ENCODE assay signal across 16 cellular contexts in genomic region chr13:106477303-106477702, GRCh38. TPM values are rescaled to one million over a fixed set of nuclear protein-coding genes. Genes with fewer than 3 reads are reported as not detected.
A peak's percentile ranks its signal among the peaks of the same experiment; 100 is the strongest.
DNase-seq lines count a peak whose midpoint lies in the region; ATAC-seq and TF ChIP-seq lines count a peak whose summit lies in the region.
"Had no signal": no experiment of that assay in that cellular context is flagged by ENCODE, and none has a peak within 500 bp of the region (broad histone marks: within the 10 kb centered on the region; RNA-seq: fewer than 3 reads in every experiment).

No MANE protein-coding gene starts in this region.

- TF ChIP-seq POLR2A in transverse colon (IDR thresholded peaks at IDR 0.05), result no peak

- H3K9me3 ChIP-seq in colonic mucosa (no peaks in the 10 kb centered on the region), transverse colon (no peaks in the 10 kb centered on the region)

- H3K9ac ChIP-seq in colonic mucosa (ENCODE audit: low read depth in 2 of 2, low read length in 2 of 2), result no peak overlapping the region
- H3K9ac ChIP-seq: BLaER1 had no signal

- TF ChIP-seq CTCF in colonic mucosa (IDR thresholded peaks at IDR 0.05) (no peak), transverse colon (IDR thresholded peaks at IDR 0.05) (no peak)

- no peaks in the 10 kb centered on the region for H3K36me3 ChIP-seq in colonic mucosa
- H3K36me3 ChIP-seq in transverse colon, result no peaks in the 10 kb centered on the region
- H3K36me3 ChIP-seq: BLaER1 had no signal

- no peak overlapping the region for H3K4me3 ChIP-seq in colonic mucosa
- no peak overlapping the region for H3K4me3 ChIP-seq in transverse colon
- H3K4me3 ChIP-seq: BLaER1 had no signal

- WGBS in transverse colon (ENCODE audit: low coverage in 1 of 2), 2 donors, result 52 to 67% methylated on average over 5 of the region's 5 CpGs

- H3K4me1 ChIP-seq in colonic mucosa (no peaks in the 10 kb centered on the region), transverse colon (peaks cover 4 to 31% (median 16%) of the 10 kb centered on the region in 4 donors)

- in situ Hi-C loops in transverse colon (cut with MboI; ENCODE audit: low pct_ligation_motif_present in 1 of 4, low pct_unique_long_range_greater_than_20kb in 1 of 4, low sequenced_read_pairs in 3 of 4), result no loop called here

- H3K27me3 ChIP-seq in colonic mucosa (no peaks in the 10 kb centered on the region), transverse colon (no peaks in the 10 kb centered on the region)
- H3K27me3 ChIP-seq: BLaER1 had no signal

- no peak overlapping the region for H3K27ac ChIP-seq in colonic mucosa
- H3K27ac ChIP-seq in transverse colon, result peak overlapping the region in 1 of 4 donors; percentile 65
- H3K27ac ChIP-seq: BLaER1 had no signal

- DNase-seq in DMS53 (lab: John Stamatoyannopoulos, UW) (peak; percentile 1), DMS53 treated with DMSO at 0.1 percent for 48 hours (lab: John Stamatoyannopoulos, UW; ENCODE audit: unreplicated experiment) (no peak), NCI-H526 treated with DMSO at 0.1 percent for 48 hours (lab: John Stamatoyannopoulos, UW) (peak; percentile 45), colonic mucosa (peak; percentile 45), transverse colon (peak; percentile 35), NCI-H2081 treated with DMSO at 0.1 percent for 48 hours (lab: John Stamatoyannopoulos, UW) (no peak)
- DNase-seq: 8988T; AML-193; CD8-positive, alpha-beta memory T cell; DND-41; GDM1; HCEC 1CT; IMR-90 had no signal

- ATAC-seq in GM21367 (IDR thresholded peaks at IDR 0.05; ENCODE audit: unreplicated experiment) (no peak), HG02981 (IDR thresholded peaks at IDR 0.05; ENCODE audit: unreplicated experiment) (no peak)

- intact Hi-C loops in colonic mucosa (cut with DNase I) (no loop called here), transverse colon (cut with DNase I; ENCODE audit: low total_unique reads) (no loop called here)

- TF ChIP-seq EP300 in transverse colon (IDR thresholded peaks at IDR 0.05; ENCODE audit: low read depth), result no peak

RNA-seq across cellular contexts. Expression of gene EFNB2, which starts 58.2 kb away (rescaled TPM):
- total RNA-seq in colonic mucosa, result 100 to 1,000 TPM in 1 of 2 donors, 10 to 100 TPM in 1; 41.8 to 104 TPM
- 10 to 100 TPM; 46.8 to 84.2 (median 77.6) TPM for total RNA-seq in transverse colon

Comparison
In these comparisons a context has a peak if more than half of its experiments do, and no peak if none do; other contexts are left out.
1. DNase-seq: peak in DMS53 (single experiment), NCI-H526 treated with DMSO at 0.1 percent for 48 hours (single experiment), colonic mucosa (single experiment) and transverse colon (single experiment); none in DMS53 treated with DMSO at 0.1 percent for 48 hours (single experiment) and NCI-H2081 treated with DMSO at 0.1 percent for 48 hours (single experiment).